22 cellular contexts compared by ENCODE assay signal in the genomic region with DNA sequence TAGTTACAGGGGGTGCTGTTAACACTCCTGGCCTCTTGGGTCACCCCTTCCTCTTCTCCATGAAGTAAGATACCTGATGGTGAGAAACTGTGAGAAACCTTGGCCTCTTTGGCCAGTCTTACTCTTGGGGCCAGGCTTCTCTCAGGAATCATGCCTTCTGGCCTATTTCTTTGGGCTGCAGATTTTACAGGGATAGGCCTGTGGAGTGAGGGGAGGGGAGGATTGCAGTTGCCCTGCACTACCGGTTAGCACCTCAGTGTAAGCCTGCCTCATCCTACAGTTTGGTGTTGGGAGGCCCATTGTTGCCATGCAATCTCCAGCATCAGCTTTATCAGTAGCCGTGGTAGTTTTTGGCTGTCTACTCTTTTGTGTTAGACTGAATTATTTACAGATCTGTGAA. TPM values are rescaled to one million over a fixed set of nuclear protein-coding genes. Genes with fewer than 3 reads are reported as not detected.
DNase-seq lines count a peak whose midpoint lies in the region; ATAC-seq, FAIRE-seq and TF ChIP-seq lines count a peak whose summit lies in the region.
"Had no signal": no experiment of that assay in that cellular context is flagged by ENCODE, and none has a peak within 500 bp of the region (broad histone marks: within the 10 kb centered on the region; RNA-seq: fewer than 3 reads in every experiment).

No MANE protein-coding gene starts in this region.

- H3K18ac ChIP-seq in mesendoderm (ENCODE audit: low read length), result no peak overlapping the region

- H3K27ac ChIP-seq in HepG2 (ENCODE audit: extremely low read length, insufficient read depth, low read length) (no peak overlapping the region), right lobe of liver (no peak overlapping the region), GM12878 (ENCODE audit: control insufficient read depth, insufficient read depth) (no peak overlapping the region), mesendoderm (ENCODE audit: low read depth, low read length) (no peak overlapping the region)
- H3K27ac ChIP-seq: A549 had no signal

- H3K4me1 ChIP-seq in HepG2 (ENCODE audit: insufficient read depth, low read length), result peaks cover 14% of the 10 kb centered on the region
- H3K4me1 ChIP-seq in right lobe of liver, result peaks cover 0 to 39% (median 7%) of the 10 kb centered on the region in 4 donors
- no peaks in the 10 kb centered on the region for H3K4me1 ChIP-seq in GM12878 (ENCODE audit: control insufficient read depth, insufficient read depth, low read length)
- H3K4me1 ChIP-seq in mesendoderm (ENCODE audit: control insufficient read depth, low read depth, low read length), result no peaks in the 10 kb centered on the region

- no peak overlapping the region for H4K5ac ChIP-seq in mesendoderm (ENCODE audit: low read length)

- H3K4ac ChIP-seq in mesendoderm (ENCODE audit: low read depth, low read length), result no peak overlapping the region

- no peak overlapping the region for H3K23ac ChIP-seq in mesendoderm (ENCODE audit: low read length)

- CTCF ChIA-PET in HepG2 (lab: Yijun Ruan, JAX; ENCODE audit: low intra/inter-chr PET ratio, low total read pairs) (no interaction called here), GM12878 (lab: Yijun Ruan, JAX) (interaction anchor here (1.0 kb wide), 1 partner anchor 467 kb away, joined by 3 read pairs; no protein-coding TSS in a partner anchor)

- POLR2A ChIA-PET in HepG2 (lab: Yijun Ruan, JAX), result no interaction called here
- POLR2A ChIA-PET in GM12878 (lab: Charles Lee), result no interaction called here

- H2AK5ac ChIP-seq in mesendoderm (ENCODE audit: low read length), result no peak overlapping the region

- H3K4me2 ChIP-seq in HepG2 (ENCODE audit: low read depth, low read length) (no peak overlapping the region), GM12878 (ENCODE audit: control insufficient read depth, insufficient read depth) (no peak overlapping the region), mesendoderm (ENCODE audit: low read length) (no peak overlapping the region)
- H3K4me2 ChIP-seq: A549 had no signal

- H3K79me2 ChIP-seq in HepG2 (ENCODE audit: insufficient read depth, low read length) (no peaks in the 10 kb centered on the region), GM12878 (ENCODE audit: control insufficient read depth, insufficient read depth, low read length) (no peaks in the 10 kb centered on the region), mesendoderm (ENCODE audit: control insufficient read depth, insufficient read depth, low read length) (no peaks in the 10 kb centered on the region)

- DNase-seq in HepG2 (ENCODE audit: low spot score) (no peak), right lobe of liver (no peak), GM12878 (ENCODE audit: low read depth, low spot score) (no peak), iPS-NIHi11 (ENCODE audit: low spot score) (peak; percentile 10), mesendoderm (peak; percentile 66), middle frontal gyrus (ENCODE audit: extremely low spot score, low spot score) (no peak), cortex of kidney (lab: John Stamatoyannopoulos, UW) (no peak), DMS53 (lab: John Stamatoyannopoulos, UW) (no peak)
- DNase-seq: 8988T; ACHN; C1 segment of cervical spinal cord; Calu3; CD4-positive, alpha-beta memory T cell; COR-L47; DND-41; GDM1; H7; HCEC 1CT had no signal

- H2BK120ac ChIP-seq in mesendoderm (ENCODE audit: low read depth, low read length), result no peak overlapping the region

- H3K56ac ChIP-seq in mesendoderm (ENCODE audit: low read length), result no peak overlapping the region

- no peak overlapping the region for H4K8ac ChIP-seq in mesendoderm (ENCODE audit: low read depth, low read length)

- H3K36me3 ChIP-seq in HepG2 (replicated peaks in 1 of 2; ENCODE audit: control insufficient read depth in 1 of 2, insufficient read depth in 2 of 2, low read length in 2 of 2), result no peaks in the 10 kb centered on the region
- H3K36me3 ChIP-seq in right lobe of liver, result no peaks in the 10 kb centered on the region
- H3K36me3 ChIP-seq in GM12878 (ENCODE audit: control insufficient read depth in 2 of 2, insufficient read depth in 2 of 2, low read length in 1 of 2), result no peaks in the 10 kb centered on the region
- no peaks in the 10 kb centered on the region for H3K36me3 ChIP-seq in mesendoderm (ENCODE audit: control insufficient read depth, insufficient read depth, low read length)

- TF ChIP-seq CTCF in HepG2 (CRISPR knock-in tag; IDR thresholded peaks at IDR 0.05) (no peak), right lobe of liver (IDR thresholded peaks at IDR 0.05) (no peak), GM12878 (IDR thresholded peaks at IDR 0.05 in 2 of 3, conservative IDR thresholded peaks at IDR 0.05 in 1 of 3; ENCODE audit: control insufficient read depth in 2 of 3, extremely low read depth in 1 of 3, insufficient read depth in 1 of 3, low read depth in 3 of 3, low read length in 3 of 3) (no peak)

- TF ChIP-seq EP300 in HepG2 (IDR thresholded peaks at IDR 0.05; ENCODE audit: low read depth in 2 of 2, low read length in 2 of 2) (no peak), HepG2 (CRISPR knock-in tag; IDR thresholded peaks at IDR 0.05; ENCODE audit: borderline replicate concordance) (no peak), GM12878 (IDR thresholded peaks at IDR 0.05; ENCODE audit: borderline replicate concordance in 1 of 2, control insufficient read depth in 1 of 2, low read depth in 2 of 2, low read length in 2 of 2) (no peak)

- intact Hi-C loops in HepG2 (cut with micrococcal nuclease; ENCODE audit: unreplicated experiment) (no loop called here), right lobe of liver (cut with DNase I) (no loop called here), GM12878 (cut with micrococcal nuclease; ENCODE audit: unreplicated experiment) (no loop called here)

- TF ChIP-seq POLR2A in HepG2 (IDR thresholded peaks at IDR 0.05; ENCODE audit: insufficient read depth in 1 of 2, low read depth in 2 of 2, low read length in 2 of 2) (no peak), right lobe of liver (IDR thresholded peaks at IDR 0.05) (no peak), GM12878 (IDR thresholded peaks at IDR 0.05; ENCODE audit: low read depth, low read length) (no peak)

- no peak overlapping the region for H2BK5ac ChIP-seq in mesendoderm (ENCODE audit: low read length)

- FAIRE-seq in HepG2 (lab: Jason Lieb, UNC), result no peak
- no peak for FAIRE-seq in GM12878 (lab: Jason Lieb, UNC)
- FAIRE-seq: A549, GM12891, GM18507, H1 had no signal

- no peak overlapping the region for H3K4me3 ChIP-seq in HepG2 (replicated peaks in 1 of 3; ENCODE audit: insufficient read depth in 1 of 3, low read depth in 2 of 3, low read length in 3 of 3)
- H3K4me3 ChIP-seq in right lobe of liver, result no peak overlapping the region
- H3K4me3 ChIP-seq in GM12878, result no peak overlapping the region
- H3K4me3 ChIP-seq in mesendoderm (ENCODE audit: low read length), result no peak overlapping the region
- H3K4me3 ChIP-seq: A549 had no signal

- RAD21 ChIA-PET in GM12878 (lab: Charles Lee; ENCODE audit: unreplicated experiment), result no interaction called here

- H3K9me3 ChIP-seq in HepG2 (ENCODE audit: low read length) (no peaks in the 10 kb centered on the region), right lobe of liver (no peaks in the 10 kb centered on the region), GM12878 (replicated peaks; ENCODE audit: control insufficient read depth, insufficient read depth, low read length) (no peaks in the 10 kb centered on the region)
- H3K9me3 ChIP-seq: A549 had no signal

- no peaks in the 10 kb centered on the region for H4K20me1 ChIP-seq in HepG2 (ENCODE audit: insufficient read depth, low read length)
- no peaks in the 10 kb centered on the region for H4K20me1 ChIP-seq in GM12878 (ENCODE audit: control insufficient read depth, insufficient read depth)

- ATAC-seq in HepG2 (peak; percentile 56; the same call in 2 of the 3 replicates), right lobe of liver (no peak), GM12878 (0 out of 3 replicates have a peak, but pooled peaks have one; percentile 27)
- ATAC-seq: A549 had no signal

- H3K27me3 ChIP-seq in HepG2 (ENCODE audit: control insufficient read depth in 1 of 2, insufficient read depth in 2 of 2, low read length in 2 of 2) (peaks cover 4 to 7% of the 10 kb centered on the region in 2 experiments; a peak in 1 of 5 replicates), right lobe of liver (no peaks in the 10 kb centered on the region), GM12878 (replicated peaks in 1 of 2; ENCODE audit: control insufficient read depth in 2 of 2, insufficient read depth in 2 of 2, low read length in 1 of 2) (no peaks in the 10 kb centered on the region), mesendoderm (ENCODE audit: insufficient read depth, low read length, poor library complexity) (no peaks in the 10 kb centered on the region)

- 44% methylated on average over 1 of the region's 2 CpGs for WGBS in HepG2 (ENCODE audit: low lambda C conversion rate)
- 90% methylated on average over 1 of the region's 2 CpGs for WGBS in right lobe of liver (ENCODE audit: insufficient coverage, low coverage, low lambda C conversion rate, missing lambda C conversion rate)
- WGBS in GM12878 (ENCODE audit: insufficient coverage, insufficient replicate concordance, low lambda C conversion rate, missing lambda C conversion rate), result 100% methylated on average over 2 of the region's 2 CpGs
- WGBS in mesendoderm (ENCODE audit: extremely low coverage, insufficient coverage, low lambda C conversion rate), result no CpG with 5 or more reads among the region's 2 CpGs

- BruUV-seq in HepG2 (replicated peaks; lab: Mats Ljungman, UMichigan) (no TSS peak), GM12878 (replicated peaks; lab: Mats Ljungman, UMichigan) (no TSS peak)

- H2AFZ ChIP-seq in HepG2 (ENCODE audit: low read length) (no peak overlapping the region), GM12878 (ENCODE audit: control insufficient read depth, low read depth, low read length) (no peak overlapping the region)

- SMC1A ChIA-PET in GM12878 (lab: Charles Lee; ENCODE audit: uncharacterized antibody, unreplicated experiment), result no interaction called here

- H3K79me1 ChIP-seq in mesendoderm (ENCODE audit: low read length), result no peaks in the 10 kb centered on the region

- H2BK15ac ChIP-seq in mesendoderm (replicated peaks; ENCODE audit: low read depth), result no peak overlapping the region

- H3K9ac ChIP-seq in HepG2 (ENCODE audit: insufficient read depth, low read depth, low read length) (no peak overlapping the region), GM12878 (ENCODE audit: control insufficient read depth, insufficient read depth, low read length) (no peak overlapping the region), mesendoderm (ENCODE audit: low read length) (no peak overlapping the region)

- TF ChIP-seq RAD21 in HepG2 (CRISPR knock-in tag; IDR thresholded peaks at IDR 0.05) (no peak), GM12878 (IDR thresholded peaks at IDR 0.05; ENCODE audit: insufficient read depth, low read depth, low read length) (no peak)

- in situ Hi-C loops in HepG2 (cut with HindIII; ENCODE audit: extremely low pct_ligation_motif_present, low pct_unique_long_range_greater_than_20kb) (no loop called here), GM12878 (cut with MboI) (no loop called here)

RNA-seq across cellular contexts. Expression of gene PGRMC2, which starts 7.6 kb away (rescaled TPM):
- 19.8 and 27.2 TPM in 2 replicates for total RNA-seq in HepG2 (2016; rRNA removed; fragmentation: Illumina TruSeq; extraction: Trizol)
- total RNA-seq in HepG2 (2016; cell fraction: cytosol; rRNA removed; fragmentation: Illumina TruSeq; extraction: Trizol; ENCODE audit: low read depth), result 5.6 and 7.3 TPM in 2 replicates
- total RNA-seq in HepG2 (2016; cell fraction: insoluble cytoplasmic fraction; rRNA removed; fragmentation: Illumina TruSeq; extraction: Trizol), result 18.8 and 21.0 TPM in 2 replicates
- total RNA-seq in HepG2 (2016; cell fraction: membrane; rRNA removed; fragmentation: Illumina TruSeq; extraction: Trizol), result 22.0 and 23.6 TPM in 2 replicates
- total RNA-seq in HepG2 (2016; cell fraction: nucleus; rRNA removed; fragmentation: Illumina TruSeq; extraction: Trizol), result 38.9 and 41.1 TPM in 2 replicates
- polyA plus RNA-seq in HepG2 (2011; rRNA removed), result 15.4 and 16.0 TPM in 2 replicates
- polyA plus RNA-seq in HepG2 (2011; cell fraction: cytosol; rRNA removed), result 5.6 and 9.7 TPM in 2 replicates
- polyA plus RNA-seq in HepG2 (2011; cell fraction: nucleus; rRNA removed), result 3.3 and 5.9 TPM in 2 replicates
- polyA plus RNA-seq in HepG2 (2012), result 88.6 and 121 TPM in 2 replicates
- polyA plus RNA-seq in HepG2 (2016; cell fraction: cytosol; fragmentation: Illumina TruSeq; extraction: Trizol; ENCODE audit: low read depth), result 16.7 and 17.1 TPM in 2 replicates
- polyA plus RNA-seq in HepG2 (2016; cell fraction: insoluble cytoplasmic fraction; fragmentation: Illumina TruSeq; extraction: Trizol; ENCODE audit: low read depth), result 56.1 and 64.1 TPM in 2 replicates
- polyA plus RNA-seq in HepG2 (2016; cell fraction: membrane; fragmentation: Illumina TruSeq; extraction: Trizol; ENCODE audit: low read depth), result 31.4 and 36.4 TPM in 2 replicates
- 142 and 152 TPM in 2 replicates for polyA plus RNA-seq in HepG2 (2016; cell fraction: nucleus; fragmentation: Illumina TruSeq; extraction: Trizol; ENCODE audit: insufficient read depth, low read depth)
- polyA minus RNA-seq in HepG2 (2011; rRNA and poly(A)+ RNA removed; ENCODE audit: low replicate concordance), result 2.3 TPM in 2 replicates
- polyA minus RNA-seq in HepG2 (2011; cell fraction: cytosol; rRNA and poly(A)+ RNA removed), result 9.8 and 11.8 TPM in 2 replicates
- 6.7 and 10.9 TPM in 2 replicates for polyA minus RNA-seq in HepG2 (2011; cell fraction: nucleus; rRNA and poly(A)+ RNA removed)
- total RNA-seq in right lobe of liver, result 100 to 1,000 TPM in 1 of 6 experiments, 10 to 100 TPM in 5; 54.3 to 129 (median 65.7) TPM
- total RNA-seq in GM12878 (2013; cell fraction: nucleolus; rRNA removed), result 17.0 and 19.7 TPM in 2 replicates
- total RNA-seq in GM12878 (2014; rRNA removed), result 6.3 and 7.0 TPM in 2 replicates
- total RNA-seq in GM12878 (2014; rRNA removed; fragmentation: Illumina TruSeq; extraction: Trizol), result 11.5 TPM in 2 replicates
- 27.5 and 30.2 TPM in 2 replicates for total RNA-seq in GM12878 (2021)
- 11.8 TPM for polyA plus RNA-seq in GM12878 (2011; ENCODE audit: low read depth)
- 11.0 and 21.5 TPM in 2 replicates for polyA plus RNA-seq in GM12878 (2011; rRNA removed)
- 2.6 and 3.8 TPM in 2 replicates for polyA plus RNA-seq in GM12878 (2011; cell fraction: cytosol; rRNA removed)
- polyA plus RNA-seq in GM12878 (2011; cell fraction: nucleus; rRNA removed), result 4.5 and 4.7 TPM in 2 replicates
- 32.0 and 37.9 TPM in 2 replicates for polyA plus RNA-seq in GM12878 (2012)
- 38.4 and 57.5 TPM in 2 replicates for polyA plus RNA-seq in GM12878 (2014; fragmentation: Illumina TruSeq; extraction: Trizol)
- polyA plus RNA-seq in GM12878 (2014; fragmentation: Nextera tagmentation; extraction: Ambion mirVana), result 10 to 100 TPM in 1 of 2 experiments, 1 to 10 TPM in 1; 7.0 to 12.5 TPM
- polyA plus RNA-seq in GM12878 (2014; rRNA removed), result 9.0 and 10.2 TPM in 2 replicates
- 10 to 100 TPM; 23.8 to 25.4 TPM for polyA plus RNA-seq in GM12878 (2016; fragmentation: Nextera tagmentation; extraction: Ambion mirVana)
- polyA minus RNA-seq in GM12878 (2011; rRNA and poly(A)+ RNA removed), result 2.1 and 2.3 TPM in 2 replicates
- polyA minus RNA-seq in GM12878 (2011; cell fraction: cytosol; rRNA and poly(A)+ RNA removed), result 1.9 and 2.4 TPM in 2 replicates
- polyA minus RNA-seq in GM12878 (2011; cell fraction: nucleus; rRNA and poly(A)+ RNA removed), result 3.4 and 3.9 TPM in 2 replicates
- polyA plus RNA-seq in mesendoderm (2013, experiment 1 of 2), result 48.1 TPM
- 47.8 TPM for polyA plus RNA-seq in mesendoderm (2013, experiment 2 of 2)

Comparison
In these comparisons a context has a peak if more than half of its experiments do, and no peak if none do; other contexts are left out.
1. ATAC-seq: peak in HepG2 (single experiment) and GM12878 (single experiment); none in right lobe of liver (0 of 4).
2. DNase-seq: peak in iPS-NIHi11 (single experiment) and mesendoderm (single experiment); none in HepG2 (single experiment), right lobe of liver (0 of 3), GM12878 (single experiment), middle frontal gyrus (single experiment), cortex of kidney (single experiment) and DMS53 (single experiment).